In the genomic region with DNA sequence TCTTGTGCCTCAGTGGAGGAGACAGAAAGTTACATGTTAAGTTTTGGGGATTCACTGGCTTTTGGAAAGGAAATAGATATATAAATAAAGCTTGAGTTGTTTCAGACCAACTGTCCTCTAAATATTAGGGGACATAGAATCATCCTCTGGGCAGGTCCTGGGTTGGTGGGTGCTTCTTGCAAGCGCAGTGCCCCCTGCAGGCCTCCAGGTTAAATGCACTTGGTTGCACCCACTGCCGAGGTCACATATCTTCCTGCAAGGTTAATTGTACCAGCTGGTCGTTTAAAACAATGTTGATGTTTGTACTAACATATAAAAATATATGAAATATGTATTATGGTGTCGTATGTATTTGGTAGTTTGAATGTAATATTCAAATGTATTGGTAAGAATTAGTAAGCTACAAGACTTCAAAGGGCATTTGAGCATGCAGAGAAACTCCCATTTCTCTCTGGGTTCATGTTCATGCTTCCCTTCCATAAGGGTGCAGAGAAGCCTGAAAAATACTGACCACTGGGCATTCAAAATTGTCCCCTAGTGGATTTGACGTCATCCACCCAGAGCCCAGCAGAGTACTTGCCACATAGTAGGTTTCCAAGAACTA, we compare ENCODE assay signal across 8 cellular contexts.
DNase-seq lines count a peak whose midpoint lies in the region; ATAC-seq and TF ChIP-seq lines count a peak whose summit lies in the region.

No MANE protein-coding gene starts in this region.

- H3K27me3 ChIP-seq in RWPE2 (ENCODE audit: insufficient read depth, poor library complexity, severe bottlenecking) (no peaks in the 10 kb centered on the region), trophoblast cell (ENCODE audit: insufficient read depth, low read length) (no peaks in the 10 kb centered on the region)

- H3K9ac ChIP-seq in trophoblast cell (ENCODE audit: low read length), result no peak overlapping the region

- H3K9me3 ChIP-seq in RWPE2 (ENCODE audit: severe bottlenecking) (no peaks in the 10 kb centered on the region), trophoblast cell (ENCODE audit: insufficient read depth, low read depth, low read length) (peaks cover 2% of the 10 kb centered on the region)

- ATAC-seq in RWPE2 (ENCODE audit: low read depth) (no peak), GM21390 (IDR thresholded peaks at IDR 0.05; ENCODE audit: unreplicated experiment) (no peak)

- H4K12ac ChIP-seq in trophoblast cell (ENCODE audit: low read depth, low read length), result no peak overlapping the region

- no peak overlapping the region for H2BK120ac ChIP-seq in trophoblast cell (ENCODE audit: insufficient read depth, low read length, poor library complexity)

- H3K14ac ChIP-seq in trophoblast cell (ENCODE audit: low read length), result no peak overlapping the region

- no peaks in the 10 kb centered on the region for H3K79me1 ChIP-seq in trophoblast cell (ENCODE audit: low read length)

- TF ChIP-seq CTCF in HFFc6 (IDR thresholded peaks at IDR 0.05), result peak; percentile 94
- peak; percentile 69 for TF ChIP-seq CTCF in RWPE2 (IDR thresholded peaks at IDR 0.05; ENCODE audit: poor library complexity, severe bottlenecking)
- peak; percentile 83 for TF ChIP-seq CTCF in fibroblast of mammary gland (conservative IDR thresholded peaks at IDR 0.05; ENCODE audit: control insufficient read depth, insufficient read depth, low read depth, low read length)

- H2BK5ac ChIP-seq in trophoblast cell (ENCODE audit: low read depth, low read length, poor library complexity), result no peak overlapping the region

- no peaks in the 10 kb centered on the region for H3K9me3 Mint-ChIP-seq in HFFc6

- H2BK12ac ChIP-seq in trophoblast cell (ENCODE audit: low read length), result no peak overlapping the region

- H3K4ac ChIP-seq in trophoblast cell (ENCODE audit: low read depth, low read length), result no peak overlapping the region

- no peak overlapping the region for H2AFZ ChIP-seq in trophoblast cell (ENCODE audit: insufficient read depth, low read length, poor library complexity)

- WGBS in trophoblast cell (ENCODE audit: extremely low coverage, insufficient coverage, insufficient read length), result 100% methylated on average over 1 of the region's 5 CpGs

- DNase-seq in NCI-H2081 (lab: John Stamatoyannopoulos, UW) (peak; percentile 7 to 11), NCI-H2081 treated with DMSO at 0.1 percent for 48 hours (lab: John Stamatoyannopoulos, UW) (no peak), HFFc6 (peak; percentile 39), RWPE2 (ENCODE audit: low spot score) (no peak), fibroblast of mammary gland (ENCODE audit: low read depth) (peak; percentile 67), trophoblast cell (peak; percentile 19 to 34), NCI-H146 (lab: John Stamatoyannopoulos, UW) (no peak)

- no peak overlapping the region for H3K23ac ChIP-seq in trophoblast cell (ENCODE audit: low read length)

- H4K91ac ChIP-seq in trophoblast cell (ENCODE audit: low read depth, low read length), result no peak overlapping the region

- no peak overlapping the region for H3K18ac ChIP-seq in trophoblast cell (ENCODE audit: low read length)

- H3K4me1 ChIP-seq in RWPE2 (ENCODE audit: insufficient read depth, poor library complexity, severe bottlenecking), result peaks cover 3% of the 10 kb centered on the region
- H3K4me1 ChIP-seq in trophoblast cell (ENCODE audit: control insufficient read depth in 1 of 2, insufficient read depth in 2 of 2, low read length in 2 of 2), result no peaks in the 10 kb centered on the region

- peaks cover 5% of the 10 kb centered on the region; the same call in 1 of the 2 replicates for H3K36me3 Mint-ChIP-seq in HFFc6 (ENCODE audit: low read depth)

- no peak overlapping the region for H2AK5ac ChIP-seq in trophoblast cell (ENCODE audit: low read length)

- no peak overlapping the region for H3K4me3 ChIP-seq in RWPE2 (ENCODE audit: severe bottlenecking)
- no peak overlapping the region for H3K4me3 ChIP-seq in fibroblast of mammary gland (ENCODE audit: control insufficient read depth, low read depth, low read length)
- no peak overlapping the region for H3K4me3 ChIP-seq in trophoblast cell (ENCODE audit: low read depth, low read length)

- H3K79me2 ChIP-seq in trophoblast cell (ENCODE audit: control insufficient read depth, insufficient read depth, low read length, poor library complexity), result no peaks in the 10 kb centered on the region

- no peak overlapping the region for H3K27ac ChIP-seq in RWPE2 (ENCODE audit: poor library complexity, severe bottlenecking)
- H3K27ac ChIP-seq in trophoblast cell (ENCODE audit: low read depth, low read length), result no peak overlapping the region

- H3K27me3 Mint-ChIP-seq in HFFc6 (ENCODE audit: insufficient read depth), result no peaks in the 10 kb centered on the region; the same call in 1 of the 2 replicates

- no peak overlapping the region for H3K27ac Mint-ChIP-seq in HFFc6

- H3K4me1 Mint-ChIP-seq in HFFc6 (ENCODE audit: low read depth), result peaks cover 35% of the 10 kb centered on the region

- H3K36me3 ChIP-seq in RWPE2 (ENCODE audit: low read depth) (no peaks in the 10 kb centered on the region; the same call in 1 of the 2 replicates), trophoblast cell (ENCODE audit: control insufficient read depth in 1 of 2, insufficient read depth in 2 of 2, low read length in 2 of 2) (no peaks in the 10 kb centered on the region)

- no peak overlapping the region for H4K8ac ChIP-seq in trophoblast cell (ENCODE audit: low read depth, low read length)

- H3K4me3 Mint-ChIP-seq in HFFc6, result no peak overlapping the region

- no peak overlapping the region for H3K4me2 ChIP-seq in trophoblast cell (ENCODE audit: low read length)

Comparison
In these comparisons a context has a peak if more than half of its experiments do, and no peak if none do; other contexts are left out.
1. DNase-seq: peak in NCI-H2081 (2 of 2), HFFc6 (single experiment), fibroblast of mammary gland (single experiment) and trophoblast cell (2 of 2); none in NCI-H2081 treated with DMSO at 0.1 percent for 48 hours (single experiment), RWPE2 (single experiment) and NCI-H146 (single experiment).
2. Peak in every context shown above with its lines, with median percentiles within 50 percentile points of each other: CTCF ChIP-seq.